In genomic region chr4:138832563-138832962, GRCh38 we compare ENCODE assay signal across 32 cellular contexts.
DNase-seq lines count a peak whose midpoint lies in the region; ATAC-seq and TF ChIP-seq lines count a peak whose summit lies in the region.
"Had no signal": no experiment of that assay in that cellular context is flagged by ENCODE, and none has a peak within 500 bp of the region (broad histone marks: within the 10 kb centered on the region; RNA-seq: fewer than 3 reads in every experiment).

No MANE protein-coding gene starts in this region.

- no peaks in the 10 kb centered on the region for H3K9me3 ChIP-seq in CD4-positive, alpha-beta memory T cell (ENCODE audit: control insufficient read depth in 1 of 2, low read length in 2 of 2)
- H3K9me3 ChIP-seq: ascending aorta, BLaER1, gastrocnemius medialis, neutrophil, prostate gland, upper lobe of left lung had no signal

- intact Hi-C loops in CD4-positive, alpha-beta memory T cell (cut with micrococcal nuclease) = no loop called here

- no peak for TF ChIP-seq CTCF in type B pancreatic cell (conservative IDR thresholded peaks at IDR 0.05)

- H3K4me1 ChIP-seq in CD4-positive, alpha-beta memory T cell (ENCODE audit: insufficient read depth, low read length) = no peaks in the 10 kb centered on the region
- H3K4me1 ChIP-seq: ascending aorta, BLaER1, gastrocnemius medialis, upper lobe of left lung had no signal

- no peaks in the 10 kb centered on the region for H3K36me3 Mint-ChIP-seq in type B pancreatic cell
- no peaks in the 10 kb centered on the region for H3K36me3 Mint-ChIP-seq in CD4-positive, alpha-beta memory T cell
- H3K36me3 Mint-ChIP-seq: activated naive CD8-positive, alpha-beta T cell had no signal

- H3K27me3 Mint-ChIP-seq in type B pancreatic cell = peaks cover 4% of the 10 kb centered on the region
- H3K27me3 Mint-ChIP-seq in CD4-positive, alpha-beta memory T cell = peaks cover 2 to 4% of the 10 kb centered on the region in 2 donors

- H3K27ac ChIP-seq in CD4-positive, alpha-beta memory T cell (ENCODE audit: low read depth, low read length) = no peak overlapping the region
- H3K27ac ChIP-seq: ascending aorta, BLaER1, gastrocnemius medialis, hepatocyte, neutrophil, prostate gland, upper lobe of left lung, VCaP had no signal

- peak; percentile 35 for ATAC-seq in HG02759 (IDR thresholded peaks at IDR 0.05; ENCODE audit: unreplicated experiment)
- ATAC-seq in HG03045 (IDR thresholded peaks at IDR 0.05; ENCODE audit: unreplicated experiment) = no peak
- ATAC-seq: gastrocnemius medialis, left cardiac atrium had no signal

- H3K27ac Mint-ChIP-seq in type B pancreatic cell = peak overlapping the region; percentile 3
- H3K27ac Mint-ChIP-seq in CD4-positive, alpha-beta memory T cell = no peak overlapping the region
- H3K27ac Mint-ChIP-seq: activated CD4-positive, alpha-beta T cell treated with anti-CD3 and anti-CD28 coated beads, Interleukin-2, amount 10 ng/mL, durations not matched to agents 7 days and 5 days; activated naive CD8-positive, alpha-beta T cell; activated T-helper 2 cell treated with anti-CD3 and anti-CD28 coated beads, Interferon-gamma antibody, Interleukin-2, Interleukin-4, amounts not matched to agents 10 μg/mL and 5 μg/mL and 100 μg/mL, durations not matched to agents 14 hours and 24 hours and 36 hours; H9 had no signal

- H3K4me1 Mint-ChIP-seq in type B pancreatic cell (ENCODE audit: unreplicated experiment) = peaks cover 25% of the 10 kb centered on the region
- no peaks in the 10 kb centered on the region for H3K4me1 Mint-ChIP-seq in CD4-positive, alpha-beta memory T cell
- H3K4me1 Mint-ChIP-seq: activated CD4-positive, alpha-beta T cell treated with anti-CD3 and anti-CD28 coated beads, Interleukin-2, amount 10 ng/mL, durations not matched to agents 7 days and 5 days had no signal

- CTCF ChIA-PET in CD4-positive, alpha-beta memory T cell (lab: Charles Lee; ENCODE audit: partially characterized antibody) = no interaction called here

- H3K9me3 Mint-ChIP-seq in type B pancreatic cell = no peaks in the 10 kb centered on the region
- H3K9me3 Mint-ChIP-seq in CD4-positive, alpha-beta memory T cell = peaks cover 0 to 3% (median 0%) of the 10 kb centered on the region in 8 donors
- H3K9me3 Mint-ChIP-seq: activated CD4-positive, alpha-beta T cell treated with anti-CD3 and anti-CD28 coated beads, Interleukin-2, amount 10 ng/mL, durations not matched to agents 7 days and 5 days; activated T-helper 2 cell treated with anti-CD3 and anti-CD28 coated beads, Interferon-gamma antibody, Interleukin-2, Interleukin-4, amounts not matched to agents 10 μg/mL and 5 μg/mL and 100 μg/mL, durations not matched to agents 14 hours and 24 hours and 36 hours; H9 had no signal

- H3K4me3 Mint-ChIP-seq in type B pancreatic cell = no peak overlapping the region
- H3K4me3 Mint-ChIP-seq in CD4-positive, alpha-beta memory T cell = no peak overlapping the region
- H3K4me3 Mint-ChIP-seq: activated CD4-positive, alpha-beta T cell treated with anti-CD3 and anti-CD28 coated beads, Interleukin-2, amount 10 ng/mL, durations not matched to agents 7 days and 5 days; activated naive CD8-positive, alpha-beta T cell; H9 had no signal

- no peak overlapping the region for H3K4me3 ChIP-seq in CD4-positive, alpha-beta memory T cell (ENCODE audit: low read length in 2 of 2)
- H3K4me3 ChIP-seq: ascending aorta, BLaER1, gastrocnemius medialis, hepatocyte, prostate gland, upper lobe of left lung had no signal

- no peaks in the 10 kb centered on the region for H3K27me3 ChIP-seq in CD4-positive, alpha-beta memory T cell (ENCODE audit: insufficient read depth, low read length)
- H3K27me3 ChIP-seq: ascending aorta, BLaER1, gastrocnemius medialis, hepatocyte, neutrophil, upper lobe of left lung had no signal

- POLR2A ChIA-PET in CD4-positive, alpha-beta memory T cell (lab: Charles Lee; ENCODE audit: partially characterized antibody) = no interaction called here

- peak; percentile 3 for DNase-seq in stimulated activated CD4-positive, alpha-beta T cell treated with anti-CD3 and anti-CD28 coated beads, Interleukin-15, amount 100 ng/mL, for 24 hours
- DNase-seq in stimulated activated CD4-positive, alpha-beta T cell treated with anti-CD3 and anti-CD28 coated beads, Interleukin-2, amount 100 ng/mL, for 48 hours = no peak
- DNase-seq in kidney tubule cell (ENCODE audit: low spot score) (peak; percentile 33), type B pancreatic cell (ENCODE audit: extremely low spot score, unreplicated experiment) (no peak)
- no peak for DNase-seq in CD4-positive, alpha-beta memory T cell
- DNase-seq: activated CD4-positive, alpha-beta T cell treated with anti-CD3 and anti-CD28 coated beads, Interleukin-2, amount 10 ng/mL, durations not matched to agents 7 days and 5 days; activated CD8-positive, alpha-beta memory T cell treated with anti-CD3 and anti-CD28 coated beads, Interleukin-2, amount 50 U/mL, for 4 hours; Calu3; central memory CD4-positive, alpha-beta T cell; dermis blood vessel endothelial cell; DMS79 treated with DMSO at 0.1 percent for 48 hours; gastrocnemius medialis; GF-D8; H9; left cardiac atrium; mammary epithelial cell; NCI-H1092 treated with DMSO at 0.1 percent for 48 hours; NCI-H187 treated with DMSO at 0.1 percent for 48 hours; NCI-H226; SW 1271; T-helper 9 cell; upper lobe of left lung had no signal

- no peaks in the 10 kb centered on the region for H3K36me3 ChIP-seq in CD4-positive, alpha-beta memory T cell (ENCODE audit: insufficient read depth, low read length)
- H3K36me3 ChIP-seq: ascending aorta, BLaER1, gastrocnemius medialis, neutrophil, prostate gland, upper lobe of left lung had no signal

Comparison
In these comparisons a context has a peak if more than half of its experiments do, and no peak if none do; other contexts are left out.
1. DNase-seq: peak in stimulated activated CD4-positive, alpha-beta T cell treated with anti-CD3 and anti-CD28 coated beads, Interleukin-15, amount 100 ng/mL, for 24 hours (single experiment) and kidney tubule cell (single experiment); none in stimulated activated CD4-positive, alpha-beta T cell treated with anti-CD3 and anti-CD28 coated beads, Interleukin-2, amount 100 ng/mL, for 48 hours (0 of 2), type B pancreatic cell (single experiment) and CD4-positive, alpha-beta memory T cell (0 of 5).